ENCODE assay signal across 21 cellular contexts in genomic region chr10:106242301-106242700, GRCh38.
DNase-seq lines count a peak whose midpoint lies in the region; ATAC-seq and FAIRE-seq lines count a peak whose summit lies in the region.
"Had no signal": no experiment of that assay in that cellular context is flagged by ENCODE, and none has a peak within 500 bp of the region (broad histone marks: within the 10 kb centered on the region; RNA-seq: fewer than 3 reads in every experiment).

No MANE protein-coding gene starts in this region.

- H3K4me1 Mint-ChIP-seq in T-cell: no peaks in the 10 kb centered on the region
- H3K4me1 Mint-ChIP-seq: CD8-positive, alpha-beta memory T cell had no signal

- H3K56ac ChIP-seq in mesendoderm (ENCODE audit: low read length): no peak overlapping the region

- H3K9me3 ChIP-seq in MG63: no peaks in the 10 kb centered on the region
- H3K9me3 ChIP-seq: BLaER1, Caco-2 had no signal

- H2BK5ac ChIP-seq in mesendoderm (ENCODE audit: low read length): no peak overlapping the region

- H2BK15ac ChIP-seq in mesendoderm (replicated peaks; ENCODE audit: low read depth): no peak overlapping the region

- POLR2A ChIA-PET in T-cell (lab: Charles Lee): no interaction called here

- H3K9me3 Mint-ChIP-seq in T-cell: peaks cover 0 to 9% (median 3%) of the 10 kb centered on the region in 3 donors

- no peak overlapping the region for H3K4me3 Mint-ChIP-seq in T-cell
- H3K4me3 Mint-ChIP-seq: CD8-positive, alpha-beta memory T cell; HFFc6 had no signal

- no peak overlapping the region for H3K23ac ChIP-seq in mesendoderm (ENCODE audit: low read length)

- H3K27ac ChIP-seq in mesendoderm (ENCODE audit: low read depth, low read length): no peak overlapping the region
- H3K27ac ChIP-seq: BLaER1 had no signal

- no peak overlapping the region for H4K5ac ChIP-seq in mesendoderm (ENCODE audit: low read length)

- H3K9ac ChIP-seq in mesendoderm (ENCODE audit: low read length): no peak overlapping the region
- H3K9ac ChIP-seq: BLaER1 had no signal

- no peaks in the 10 kb centered on the region for H3K27me3 ChIP-seq in MG63
- no peaks in the 10 kb centered on the region for H3K27me3 ChIP-seq in mesendoderm (ENCODE audit: insufficient read depth, low read length, poor library complexity)
- H3K27me3 ChIP-seq: BLaER1 had no signal

- H3K36me3 Mint-ChIP-seq in T-cell: no peaks in the 10 kb centered on the region
- H3K36me3 Mint-ChIP-seq: CD8-positive, alpha-beta memory T cell had no signal

- H4K8ac ChIP-seq in mesendoderm (ENCODE audit: low read depth, low read length): no peak overlapping the region

- H3K4me3 ChIP-seq in MG63: no peak overlapping the region
- H3K4me3 ChIP-seq in mesendoderm (ENCODE audit: low read length): no peak overlapping the region
- H3K4me3 ChIP-seq: BLaER1, GM12878 had no signal

- no peaks in the 10 kb centered on the region for H3K79me1 ChIP-seq in mesendoderm (ENCODE audit: low read length)

- FAIRE-seq in urothelium cell line (lab: Jason Lieb, UNC): no peak
- FAIRE-seq: GM12878, GM18507, GM19239 had no signal

- H3K36me3 ChIP-seq in MG63 (no peaks in the 10 kb centered on the region), mesendoderm (ENCODE audit: control insufficient read depth, insufficient read depth, low read length) (no peaks in the 10 kb centered on the region)
- H3K36me3 ChIP-seq: BLaER1 had no signal

- CTCF ChIA-PET in T-cell (lab: Charles Lee): no interaction called here

- H3K4ac ChIP-seq in mesendoderm (ENCODE audit: low read depth, low read length): no peak overlapping the region

- no peak overlapping the region for H2AK5ac ChIP-seq in mesendoderm (ENCODE audit: low read length)

- DNase-seq in MG63: peak; percentile 16
- peak; percentile 50 for DNase-seq in amniotic epithelial cell (ENCODE audit: low read depth)
- DNase-seq in mesendoderm: peak; percentile 8
- DNase-seq in urothelium cell line (ENCODE audit: low spot score): peak; percentile 8
- no peak for DNase-seq in NCI-H1092 treated with DMSO at 0.1 percent for 48 hours (lab: John Stamatoyannopoulos, UW)
- no peak for DNase-seq in AG08396 (ENCODE audit: low spot score)
- DNase-seq in medulla oblongata (ENCODE audit: extremely low spot score): no peak
- no peak for DNase-seq in T-cell
- DNase-seq: AML-193; Caco-2; CD8-positive, alpha-beta memory T cell; DMS53; GOT3; HCEC 1CT; HFFc6; IMR-90; KG1 had no signal

- no peak overlapping the region for H3K4me2 ChIP-seq in mesendoderm (ENCODE audit: low read length)
- H3K4me2 ChIP-seq: BLaER1 had no signal

- H3K27me3 Mint-ChIP-seq in T-cell: no peaks in the 10 kb centered on the region
- H3K27me3 Mint-ChIP-seq: CD8-positive, alpha-beta memory T cell had no signal

- H3K27ac Mint-ChIP-seq in T-cell: no peak overlapping the region
- H3K27ac Mint-ChIP-seq: CD8-positive, alpha-beta memory T cell; HFFc6 had no signal

- no peak overlapping the region for H2BK120ac ChIP-seq in mesendoderm (ENCODE audit: low read depth, low read length)

- ATAC-seq in T-cell (replicated peaks in 1 of 4): no peak
- ATAC-seq: GM12878 had no signal

- H3K79me2 ChIP-seq in mesendoderm (ENCODE audit: control insufficient read depth, insufficient read depth, low read length): no peaks in the 10 kb centered on the region

- no peak overlapping the region for H3K18ac ChIP-seq in mesendoderm (ENCODE audit: low read length)

- H3K4me1 ChIP-seq in mesendoderm (ENCODE audit: control insufficient read depth, low read depth, low read length): no peaks in the 10 kb centered on the region
- H3K4me1 ChIP-seq: BLaER1, Caco-2 had no signal

- WGBS in mesendoderm (ENCODE audit: extremely low coverage, insufficient coverage, low lambda C conversion rate): no CpG with 5 or more reads among the region's 7 CpGs

Comparison
In these comparisons a context has a peak if more than half of its experiments do, and no peak if none do; other contexts are left out.
1. DNase-seq: peak in MG63 (single experiment), amniotic epithelial cell (single experiment), mesendoderm (single experiment) and urothelium cell line (single experiment); none in NCI-H1092 treated with DMSO at 0.1 percent for 48 hours (single experiment), AG08396 (single experiment), medulla oblongata (single experiment) and T-cell (0 of 34).